Comparison of ENCODE assay signal across 9 cellular contexts in the genomic region with DNA sequence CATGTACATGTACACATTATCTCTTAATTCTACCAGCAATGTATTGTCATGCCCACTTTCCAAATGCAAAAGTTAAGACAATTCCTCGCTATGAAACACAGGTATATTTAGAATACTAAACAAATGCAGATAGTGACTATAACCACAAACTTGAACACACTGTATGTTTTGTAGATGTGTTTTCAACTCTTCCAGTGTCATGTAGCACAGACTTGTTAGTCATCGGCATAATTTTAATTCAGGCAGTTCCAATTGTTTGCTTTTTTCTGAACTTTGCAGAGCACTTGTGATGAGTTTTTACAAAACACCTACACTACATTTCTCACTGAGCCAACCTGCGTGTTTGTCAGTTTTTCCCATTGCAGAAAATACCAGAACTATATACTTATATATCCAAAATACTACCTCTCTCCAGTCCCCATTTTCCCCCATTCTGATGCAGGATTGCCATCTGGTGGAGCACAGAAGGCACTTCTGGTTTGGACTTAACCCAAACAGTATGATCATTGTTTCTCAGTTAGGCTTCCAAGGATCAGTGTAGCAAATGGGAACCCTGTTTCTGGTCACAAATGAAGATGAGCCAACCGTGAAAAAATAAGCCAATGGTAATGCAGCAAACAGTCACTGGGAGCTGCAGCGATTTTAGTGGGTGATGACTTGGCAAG.
A peak's percentile ranks its signal among the peaks of the same experiment; 100 is the strongest.
DNase-seq lines count a peak whose midpoint lies in the region; ATAC-seq, FAIRE-seq and TF ChIP-seq lines count a peak whose summit lies in the region.
"Had no signal": no experiment of that assay in that cellular context is flagged by ENCODE, and none has a peak within 500 bp of the region (broad histone marks: within the 10 kb centered on the region; RNA-seq: fewer than 3 reads in every experiment).

No MANE protein-coding gene starts in this region.

- no peaks in the 10 kb centered on the region for H3F3A ChIP-seq in Loucy (ENCODE audit: low read depth)

- no peak overlapping the region for H3K4me3 ChIP-seq in Loucy (ENCODE audit: low read length, poor library complexity, severe bottlenecking)
- no peak overlapping the region for H3K4me3 ChIP-seq in SK-N-MC
- H3K4me3 ChIP-seq in pancreas, result no peak overlapping the region
- H3K4me3 ChIP-seq: skin epidermis had no signal

- no peaks in the 10 kb centered on the region for H3K27me3 ChIP-seq in Loucy (ENCODE audit: insufficient read depth, low read length, poor library complexity, severe bottlenecking)
- no peaks in the 10 kb centered on the region for H3K27me3 ChIP-seq in pancreas

- H4K20me1 ChIP-seq in Loucy (ENCODE audit: insufficient read depth, low read length, poor library complexity, severe bottlenecking), result no peaks in the 10 kb centered on the region

- peak; percentile 51 for TF ChIP-seq CTCF in GM12874 (IDR thresholded peaks at IDR 0.05; ENCODE audit: insufficient read depth, low read depth, low read length)
- peak; percentile 66 for TF ChIP-seq CTCF in Loucy (conservative IDR thresholded peaks at IDR 0.05; ENCODE audit: low read length)
- TF ChIP-seq CTCF in pancreas (IDR thresholded peaks at IDR 0.05), result peak in 2 of 4 donors; percentile 20 to 25

- no peaks in the 10 kb centered on the region for H3K9me2 ChIP-seq in Loucy (replicated peaks; ENCODE audit: low read depth, low read length)

- H3K27ac ChIP-seq in SK-N-MC (no peak overlapping the region), pancreas (no peak overlapping the region)
- H3K27ac ChIP-seq: skin epidermis had no signal

- H3K4me1 ChIP-seq in Loucy (ENCODE audit: insufficient read depth, low read length, poor library complexity, severe bottlenecking) (no peaks in the 10 kb centered on the region), pancreas (no peaks in the 10 kb centered on the region)

- H3K9me3 ChIP-seq in Loucy (ENCODE audit: insufficient read depth, low read depth, low read length) (no peaks in the 10 kb centered on the region), SK-N-MC (ENCODE audit: low read depth, low read length) (no peaks in the 10 kb centered on the region), pancreas (no peaks in the 10 kb centered on the region)

- no peak overlapping the region for H2AFZ ChIP-seq in Loucy (ENCODE audit: low read length)

- H3K4me2 ChIP-seq in Loucy (ENCODE audit: low read depth, low read length, poor library complexity, severe bottlenecking), result no peak overlapping the region

- H3K9ac ChIP-seq in Loucy (ENCODE audit: low read depth, low read length, poor library complexity, severe bottlenecking), result no peak overlapping the region
- H3K9ac ChIP-seq in SK-N-MC (ENCODE audit: insufficient read length), result no peak overlapping the region

- intact Hi-C loops in pancreas (cut with DNase I), result no loop called here

- WGBS in pancreas, 2 donors, result 34 to 35% methylated on average over 5 of the region's 5 CpGs

- H3K79me2 ChIP-seq in Loucy (ENCODE audit: insufficient read depth, low read length), result no peaks in the 10 kb centered on the region

- no peak for FAIRE-seq in pancreas (lab: Jason Lieb, UNC)

- peak; percentile 85 for DNase-seq in SK-N-MC (ENCODE audit: low read depth, low spot score)
- DNase-seq in fibroblast of the conjunctiva (ENCODE audit: low read depth), result peak; percentile 44
- DNase-seq in pancreas, result peak in 1 of 6 donors; percentile 12
- DNase-seq in stimulated activated CD4-positive, alpha-beta T cell treated with anti-CD3 and anti-CD28 coated beads, Interleukin-2, amount 100 ng/mL, for 48 hours, result no peak
- DNase-seq in activated T-cell treated with anti-CD3 and anti-CD28 coated beads for 4 hours, result no peak

- ATAC-seq in pancreas (peak in 3 of 4 donors; percentile 51 to 56 (median 56)), GM18519 (IDR thresholded peaks at IDR 0.05; ENCODE audit: low FRiP score, unreplicated experiment) (no peak)

- H3K36me3 ChIP-seq in Loucy (ENCODE audit: insufficient read depth, low read length) (no peaks in the 10 kb centered on the region), SK-N-MC (ENCODE audit: insufficient read depth, low read length) (no peaks in the 10 kb centered on the region; the same call in 1 of the 2 replicates), pancreas (no peaks in the 10 kb centered on the region)

Comparison
In these comparisons a context has a peak if more than half of its experiments do, and no peak if none do; other contexts are left out.
1. DNase-seq: peak in SK-N-MC (single experiment) and fibroblast of the conjunctiva (single experiment); none in stimulated activated CD4-positive, alpha-beta T cell treated with anti-CD3 and anti-CD28 coated beads, Interleukin-2, amount 100 ng/mL, for 48 hours (0 of 2) and activated T-cell treated with anti-CD3 and anti-CD28 coated beads for 4 hours (single experiment).